ENCODE assay signal across 1 cellular context in genomic region chr11:112656772-112657428, GRCh38.
TF ChIP-seq lines count a peak whose summit lies in the region.

No MANE protein-coding gene starts in this region.

TF ChIP-seq in HEK293, 187 proteins besides CTCF, POLR2A, EP300 and RAD21 (continued from another document):
- TF ChIP-seq, protein P1, sequence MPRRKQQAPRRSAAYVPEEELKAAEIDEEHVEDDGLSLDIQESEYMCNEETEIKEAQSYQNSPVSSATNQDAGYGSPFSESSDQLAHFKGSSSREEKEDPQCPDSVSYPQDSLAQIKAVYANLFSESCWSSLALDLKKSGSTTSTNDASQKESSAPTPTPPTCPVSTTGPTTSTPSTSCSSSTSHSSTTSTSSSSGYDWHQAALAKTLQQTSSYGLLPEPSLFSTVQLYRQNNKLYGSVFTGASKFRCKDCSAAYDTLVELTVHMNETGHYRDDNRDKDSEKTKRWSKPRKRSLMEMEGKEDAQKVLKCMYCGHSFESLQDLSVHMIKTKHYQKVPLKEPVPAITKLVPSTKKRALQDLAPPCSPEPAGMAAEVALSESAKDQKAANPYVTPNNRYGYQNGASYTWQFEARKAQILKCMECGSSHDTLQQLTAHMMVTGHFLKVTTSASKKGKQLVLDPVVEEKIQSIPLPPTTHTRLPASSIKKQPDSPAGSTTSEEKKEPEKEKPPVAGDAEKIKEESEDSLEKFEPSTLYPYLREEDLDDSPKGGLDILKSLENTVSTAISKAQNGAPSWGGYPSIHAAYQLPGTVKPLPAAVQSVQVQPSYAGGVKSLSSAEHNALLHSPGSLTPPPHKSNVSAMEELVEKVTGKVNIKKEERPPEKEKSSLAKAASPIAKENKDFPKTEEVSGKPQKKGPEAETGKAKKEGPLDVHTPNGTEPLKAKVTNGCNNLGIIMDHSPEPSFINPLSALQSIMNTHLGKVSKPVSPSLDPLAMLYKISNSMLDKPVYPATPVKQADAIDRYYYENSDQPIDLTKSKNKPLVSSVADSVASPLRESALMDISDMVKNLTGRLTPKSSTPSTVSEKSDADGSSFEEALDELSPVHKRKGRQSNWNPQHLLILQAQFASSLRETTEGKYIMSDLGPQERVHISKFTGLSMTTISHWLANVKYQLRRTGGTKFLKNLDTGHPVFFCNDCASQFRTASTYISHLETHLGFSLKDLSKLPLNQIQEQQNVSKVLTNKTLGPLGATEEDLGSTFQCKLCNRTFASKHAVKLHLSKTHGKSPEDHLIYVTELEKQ (tag by site-specific recombination; IDR thresholded peaks at IDR 0.05; ENCODE audit: borderline replicate concordance), result peak; percentile 37; the same call in 1 of the 2 replicates
- TF ChIP-seq ZNF175 (tag by site-specific recombination; IDR thresholded peaks at IDR 0.05), result no peak
- peak; percentile 49; the same call in 1 of the 2 replicates for TF ChIP-seq SP7 (tag by site-specific recombination; IDR thresholded peaks at IDR 0.05)
- TF ChIP-seq ZNF335 (tag by site-specific recombination; conservative IDR thresholded peaks at IDR 0.05), result 0 out of 2 replicates have a peak, but pooled peaks have one; percentile 18
TF ChIP-seq in HEK293: peak in this region for 11.
